20 cellular contexts compared by ENCODE assay signal in the genomic region with DNA sequence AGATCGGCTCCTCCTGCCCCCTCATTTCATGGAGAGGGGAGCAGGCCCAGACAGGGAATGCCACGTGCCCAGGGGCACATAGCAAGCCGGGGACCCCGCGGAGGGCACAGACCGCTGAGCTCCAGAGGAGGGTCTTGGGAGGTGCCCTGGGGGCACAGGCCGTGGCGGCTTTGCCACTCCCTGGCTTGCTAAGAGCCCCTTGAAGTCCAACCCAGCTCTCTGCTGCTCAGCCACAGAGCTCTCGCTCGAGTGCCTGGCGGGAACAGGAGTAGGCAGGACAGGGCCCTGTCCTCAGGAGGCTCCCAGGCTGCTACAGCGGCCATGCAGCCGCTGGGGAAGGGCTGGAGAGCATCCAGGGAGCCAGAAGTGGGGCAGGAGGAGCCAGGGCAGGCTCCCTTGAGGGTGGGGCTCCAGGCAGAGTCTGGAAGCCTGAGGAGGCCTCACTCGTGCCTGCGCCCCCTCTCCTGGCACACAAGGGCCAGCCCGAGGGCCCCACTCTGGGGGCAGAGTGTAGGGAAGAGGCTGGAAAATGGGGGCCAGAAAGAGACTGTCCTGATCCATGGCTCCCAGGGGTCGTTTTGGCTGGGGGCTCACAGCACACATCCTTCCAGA. TPM values are rescaled to one million over a fixed set of nuclear protein-coding genes. Genes with fewer than 3 reads are reported as not detected.
"Had no signal": no experiment of that assay in that cellular context is flagged by ENCODE, and none has a peak within 500 bp of the region (broad histone marks: within the 10 kb centered on the region; RNA-seq: fewer than 3 reads in every experiment).

No MANE protein-coding gene starts in this region.

- H3K4me2 ChIP-seq: neural progenitor cell had no signal

- H3K9ac ChIP-seq: neural progenitor cell had no signal

- H3K9me3 Mint-ChIP-seq: activated naive CD4-positive, alpha-beta T cell treated with anti-CD3 and anti-CD28 coated beads for 36 hours; activated T-cell treated with anti-CD3 and anti-CD28 coated beads, Interleukin-2, amount 50 U/mL, for 4 hours; brain; central memory CD8-positive, alpha-beta T cell; immature natural killer cell; memory B cell; naive thymus-derived CD4-positive, alpha-beta T cell; neural progenitor cell; stimulated activated naive B cell treated with anti-CD40 and anti-IgM and Interleukin-4, amounts not matched to agents 10 μg/mL and 1 μg/mL and 100 μg/mL, for 72 hours had no signal

- ATAC-seq: gastrocnemius medialis; heart left ventricle; mucosa of descending colon; naive thymus-derived CD4-positive, alpha-beta T cell; right lobe of liver; stimulated activated naive B cell treated with anti-CD40 and anti-IgM and Interleukin-4, amounts not matched to agents 10 μg/mL and 1 μg/mL and 100 μg/mL, for 72 hours; upper lobe of right lung had no signal

- FAIRE-seq: small intestine had no signal

- H3K4me3 Mint-ChIP-seq: activated naive CD4-positive, alpha-beta T cell treated with anti-CD3 and anti-CD28 coated beads for 36 hours; activated T-cell treated with anti-CD3 and anti-CD28 coated beads, Interleukin-2, amount 50 U/mL, for 4 hours; central memory CD8-positive, alpha-beta T cell; immature natural killer cell; memory B cell; naive thymus-derived CD4-positive, alpha-beta T cell; stimulated activated naive B cell treated with anti-CD40 and anti-IgM and Interleukin-4, amounts not matched to agents 10 μg/mL and 1 μg/mL and 100 μg/mL, for 72 hours had no signal

- H3K27me3 Mint-ChIP-seq: central memory CD8-positive, alpha-beta T cell; memory B cell; naive thymus-derived CD4-positive, alpha-beta T cell; stimulated activated naive B cell treated with anti-CD40 and anti-IgM and Interleukin-4, amounts not matched to agents 10 μg/mL and 1 μg/mL and 100 μg/mL, for 72 hours had no signal

- DNase-seq: activated CD4-positive, CD25-positive, alpha-beta regulatory T cell; activated CD8-positive, alpha-beta memory T cell treated with anti-CD3 and anti-CD28 coated beads, Interleukin-2, amount 50 U/mL, for 4 hours; activated naive CD4-positive, alpha-beta T cell treated with anti-CD3 and anti-CD28 coated beads for 36 hours; activated T-cell treated with anti-CD3 and anti-CD28 coated beads, Interleukin-2, amount 50 U/mL, for 4 hours; gastrocnemius medialis; immature natural killer cell; naive thymus-derived CD4-positive, alpha-beta T cell; ovary; small intestine; stimulated activated naive B cell treated with anti-CD40 and anti-IgM and Interleukin-4, amounts not matched to agents 10 μg/mL and 1 μg/mL and 100 μg/mL, for 72 hours; T-helper 9 cell; upper lobe of right lung had no signal

- H3K36me3 Mint-ChIP-seq: brain; immature natural killer cell; memory B cell; naive thymus-derived CD4-positive, alpha-beta T cell; neural progenitor cell had no signal

- H3K27ac ChIP-seq: coronary artery, gastrocnemius medialis, heart left ventricle, neural progenitor cell, ovary, right lobe of liver, upper lobe of right lung had no signal

- H3K27me3 ChIP-seq: gastrocnemius medialis, heart left ventricle, ovary, right lobe of liver, upper lobe of right lung had no signal

- H3K9me3 ChIP-seq: gastrocnemius medialis, heart left ventricle, mucosa of descending colon, ovary, right lobe of liver, upper lobe of right lung had no signal

- H3K27ac Mint-ChIP-seq: activated naive CD4-positive, alpha-beta T cell treated with anti-CD3 and anti-CD28 coated beads for 36 hours; immature natural killer cell; memory B cell; naive thymus-derived CD4-positive, alpha-beta T cell; neural progenitor cell; stimulated activated naive B cell treated with anti-CD40 and anti-IgM and Interleukin-4, amounts not matched to agents 10 μg/mL and 1 μg/mL and 100 μg/mL, for 72 hours had no signal

- H2AFZ ChIP-seq: neural progenitor cell had no signal

- H3K36me3 ChIP-seq: gastrocnemius medialis, heart left ventricle, neural progenitor cell, ovary, right lobe of liver, upper lobe of right lung had no signal

- H3K4me3 ChIP-seq: coronary artery, gastrocnemius medialis, heart left ventricle, mucosa of descending colon, neural progenitor cell, ovary, right lobe of liver, upper lobe of right lung had no signal

RNA-seq across cellular contexts. Expression of gene RAB26, which starts 4.4 kb away (rescaled TPM):
- total RNA-seq: activated naive CD4-positive, alpha-beta T cell treated with anti-CD3 and anti-CD28 coated beads for 36 hours; activated T-cell treated with anti-CD3 and anti-CD28 coated beads, Interleukin-2, amount 50 U/mL, for 4 hours had no signal

RNA-seq across cellular contexts. Expression of gene CASKIN1, which starts 52.4 kb away (rescaled TPM):
- total RNA-seq: right lobe of liver had no signal
- polyA plus RNA-seq: immature natural killer cell; naive thymus-derived CD4-positive, alpha-beta T cell had no signal
